1 cellular context compared by ENCODE assay signal in genomic region chr12:122190842-122191668, GRCh38.
TF ChIP-seq lines count a peak whose summit lies in the region.

No MANE protein-coding gene starts in this region.

TF ChIP-seq in GM12878, 131 proteins besides CTCF, POLR2A, EP300 and RAD21:
- TF ChIP-seq MYC (IDR thresholded peaks at IDR 0.05; ENCODE audit: insufficient read depth, insufficient read length, insufficient replicate concordance, low read length, severe bottlenecking) (no peak), RBBP5 (conservative IDR thresholded peaks at IDR 0.05) (no peak), TCF7 (IDR thresholded peaks at IDR 0.05; ENCODE audit: borderline replicate concordance) (no peak), STAT1 (conservative IDR thresholded peaks at IDR 0.05) (no peak), IRF3 (IDR thresholded peaks at IDR 0.05) (no peak), KDM1A (IDR thresholded peaks at IDR 0.05; ENCODE audit: borderline replicate concordance) (no peak), E4F1 (IDR thresholded peaks at IDR 0.05; ENCODE audit: borderline replicate concordance, partially characterized antibody) (no peak), SP1 (IDR thresholded peaks at IDR 0.05; ENCODE audit: low read depth, low read length) (no peak), CREM (IDR thresholded peaks at IDR 0.05; ENCODE audit: low read depth) (0 out of 2 replicates have a peak, but pooled peaks have one; percentile 35), SMAD5 (IDR thresholded peaks at IDR 0.05; ENCODE audit: low read depth) (no peak), E2F8 (IDR thresholded peaks at IDR 0.05; ENCODE audit: low read depth, partially characterized antibody) (no peak), CREB1 (IDR thresholded peaks at IDR 0.05; ENCODE audit: low read depth) (peak; percentile 42; the same call in 1 of the 2 replicates), PAX8 (IDR thresholded peaks at IDR 0.05) (no peak), CEBPZ (IDR thresholded peaks at IDR 0.05; ENCODE audit: low read depth, low read length) (no peak), ZNF24 (IDR thresholded peaks at IDR 0.05) (no peak), RCOR1 (conservative IDR thresholded peaks at IDR 0.05; ENCODE audit: low read depth, low read length) (no peak), FOS (IDR thresholded peaks at IDR 0.05; ENCODE audit: borderline replicate concordance, extremely low read depth, insufficient read length) (no peak), JUND (IDR thresholded peaks at IDR 0.05; ENCODE audit: low read depth, low read length) (no peak), SREBF2 (IDR thresholded peaks at IDR 0.05; ENCODE audit: low read length) (no peak), ZNF384 (IDR thresholded peaks at IDR 0.05; ENCODE audit: borderline replicate concordance, low read depth, low read length) (peak; percentile 60), CBX5 (IDR thresholded peaks at IDR 0.05; ENCODE audit: low read depth) (no peak), FOXM1 (IDR thresholded peaks at IDR 0.05; ENCODE audit: low read depth, low read length) (0 out of 2 replicates have a peak, but pooled peaks have one; percentile 33), ZNF207 (IDR thresholded peaks at IDR 0.05; ENCODE audit: borderline replicate concordance) (no peak), YY1 (IDR thresholded peaks at IDR 0.05; ENCODE audit: low read depth, low read length) (peak; percentile 59; the same call in 1 of the 2 replicates), ZBTB33 (IDR thresholded peaks at IDR 0.05) (no peak), RUNX3 (IDR thresholded peaks at IDR 0.05; ENCODE audit: low read length) (peak; percentile 45; the same call in 1 of the 2 replicates), KAT2A (conservative IDR thresholded peaks at IDR 0.05; ENCODE audit: control insufficient read depth, low read depth, low read length) (no peak), TBL1XR1 (IDR thresholded peaks at IDR 0.05; ENCODE audit: low read depth, low read length) (no peak), ZNF274 (IDR thresholded peaks at IDR 0.05; ENCODE audit: insufficient read depth, insufficient read length) (no peak), GATAD2B (conservative IDR thresholded peaks at IDR 0.05; ENCODE audit: low read depth) (no peak), SMC3 (IDR thresholded peaks at IDR 0.05; ENCODE audit: borderline replicate concordance, low read length) (peak; percentile 89), RELA (IDR thresholded peaks at IDR 0.05; ENCODE audit: borderline replicate concordance, partially characterized antibody) (no peak), IKZF1 (conservative IDR thresholded peaks at IDR 0.05) (no peak), TARDBP (IDR thresholded peaks at IDR 0.05; ENCODE audit: borderline replicate concordance) (no peak), NBN (IDR thresholded peaks at IDR 0.05) (no peak)
TF ChIP-seq in GM12878: peak in this region for 7.
